ENCODE assay signal across 15 cellular contexts in the genomic region with DNA sequence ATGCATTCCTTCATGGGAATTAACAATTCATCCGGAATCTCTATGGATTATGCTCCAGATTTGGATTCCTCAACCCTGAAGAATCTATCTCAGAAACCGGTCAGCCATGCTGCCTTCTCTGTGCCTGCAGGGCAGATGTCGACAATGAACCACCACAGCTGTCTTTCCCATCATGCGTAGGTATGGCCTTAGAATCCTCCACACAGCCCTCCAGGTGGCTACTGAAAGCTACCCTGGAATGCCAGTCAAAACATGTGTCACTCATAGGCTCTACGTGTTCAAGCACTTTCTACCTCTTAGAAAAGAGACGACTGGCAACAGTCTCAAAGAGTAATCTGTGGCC.
"Had no signal": no experiment of that assay in that cellular context is flagged by ENCODE, and none has a peak within 500 bp of the region (broad histone marks: within the 10 kb centered on the region; RNA-seq: fewer than 3 reads in every experiment).

No MANE protein-coding gene starts in this region.

- H3K27ac ChIP-seq: colonic mucosa, neural progenitor cell had no signal

- H3K9me3 ChIP-seq: adrenal gland, colonic mucosa, pancreas, thyroid gland had no signal

- H3K27me3 Mint-ChIP-seq: activated naive CD4-positive, alpha-beta T cell treated with anti-CD3 and anti-CD28 coated beads, Interleukin-2, amount 50 U/mL, for 24 hours; activated T-helper 17 cell treated with anti-CD3 and anti-CD28 coated beads, Interleukin-2, amount 50 U/mL, for 72 hours had no signal

- DNase-seq: adrenal gland, caudate nucleus, colonic mucosa, hippocampal formation, left ventricle myocardium superior, mesendoderm, pancreas, thyroid gland had no signal

- H3K4me3 ChIP-seq: adrenal gland, colonic mucosa, neural progenitor cell, pancreas, thyroid gland had no signal

- H2AFZ ChIP-seq: neural progenitor cell had no signal

- H3K4me3 Mint-ChIP-seq: activated naive CD4-positive, alpha-beta T cell treated with anti-CD3 and anti-CD28 coated beads, Interleukin-2, amount 50 U/mL, for 24 hours; activated T-helper 17 cell treated with anti-CD3 and anti-CD28 coated beads, Interleukin-2, amount 50 U/mL, for 72 hours; neural progenitor cell; stimulated activated effector memory CD8-positive, alpha-beta T cell treated with anti-CD3 and anti-CD28 coated beads, Interleukin-12 subunit alpha, Interleukin-12 subunit beta, amount 100 ng/mL, for 72 hours; T-helper 2 cell treated with Interferon-gamma antibody and Interleukin-4, amounts not matched to agents 5 μg/mL and 100 μg/mL, for 36 hours had no signal

- H3K27me3 ChIP-seq: adrenal gland, colonic mucosa, neural progenitor cell, pancreas, thyroid gland had no signal

- ATAC-seq: activated CD4-positive, CD25-positive, alpha-beta regulatory T cell treated with anti-CD3 and anti-CD28 coated beads, Interleukin-2, amount 50 U/mL, for 24 hours; activated T-helper 17 cell treated with anti-CD3 and anti-CD28 coated beads, Interleukin-2, amount 50 U/mL, for 72 hours; esophagus mucosa; left ventricle myocardium superior; pancreas; stimulated activated effector memory CD8-positive, alpha-beta T cell treated with anti-CD3 and anti-CD28 coated beads, Interleukin-12 subunit alpha, Interleukin-12 subunit beta, amount 100 ng/mL, for 72 hours had no signal

- FAIRE-seq: pancreas had no signal

- H3K9ac ChIP-seq: neural progenitor cell had no signal

- H3K36me3 ChIP-seq: adrenal gland, colonic mucosa, neural progenitor cell, pancreas, thyroid gland had no signal

- H3K4me2 ChIP-seq: neural progenitor cell had no signal

- H3K4me1 ChIP-seq: colonic mucosa had no signal

- H3K9me3 Mint-ChIP-seq: activated naive CD4-positive, alpha-beta T cell treated with anti-CD3 and anti-CD28 coated beads, Interleukin-2, amount 50 U/mL, for 24 hours; activated T-helper 17 cell treated with anti-CD3 and anti-CD28 coated beads, Interleukin-2, amount 50 U/mL, for 72 hours; stimulated activated effector memory CD8-positive, alpha-beta T cell treated with anti-CD3 and anti-CD28 coated beads, Interleukin-12 subunit alpha, Interleukin-12 subunit beta, amount 100 ng/mL, for 72 hours; T-helper 2 cell treated with Interferon-gamma antibody and Interleukin-4, amounts not matched to agents 5 μg/mL and 100 μg/mL, for 36 hours had no signal

- H3K27ac Mint-ChIP-seq: neural progenitor cell; stimulated activated effector memory CD8-positive, alpha-beta T cell treated with anti-CD3 and anti-CD28 coated beads, Interleukin-12 subunit alpha, Interleukin-12 subunit beta, amount 100 ng/mL, for 72 hours; T-helper 2 cell treated with Interferon-gamma antibody and Interleukin-4, amounts not matched to agents 5 μg/mL and 100 μg/mL, for 36 hours had no signal
